In genomic region chr10:65194131-65194530, GRCh38 we compare ENCODE assay signal across 15 cellular contexts.
DNase-seq lines count a peak whose midpoint lies in the region; ATAC-seq, FAIRE-seq and TF ChIP-seq lines count a peak whose summit lies in the region.
"Had no signal": no experiment of that assay in that cellular context is flagged by ENCODE, and none has a peak within 500 bp of the region (broad histone marks: within the 10 kb centered on the region; RNA-seq: fewer than 3 reads in every experiment).

No MANE protein-coding gene starts in this region.

- H3K4me1 ChIP-seq in foreskin keratinocyte: no peaks in the 10 kb centered on the region

- intact Hi-C loops in left colon (cut with DNase I, micrococcal nuclease): no loop called here

- no peak for TF ChIP-seq CTCF in foreskin keratinocyte (conservative IDR thresholded peaks at IDR 0.05)

- DNase-seq in HTR-8/SVneo (ENCODE audit: insufficient read length, low spot score): peak; percentile 5
- DNase-seq in amygdala (lab: John Stamatoyannopoulos, UW): peak in 31 of 56 donors; percentile 0 to 56 (median 6)
- DNase-seq in foreskin keratinocyte: peak in 1 of 2 donors; percentile 36
- peak; percentile 73 for DNase-seq in superior temporal gyrus (ENCODE audit: extremely low spot score)
- DNase-seq in left colon: no peak
- no peak for DNase-seq in Kasumi-1 (lab: John Stamatoyannopoulos, UW)
- DNase-seq: activated CD4-positive, alpha-beta T cell treated with anti-CD3 and anti-CD28 coated beads, Interleukin-2, amount 10 ng/mL, durations not matched to agents 24 days and 14 days; activated T-cell treated with anti-CD3 and anti-CD28 coated beads, Interleukin-2, amount 50 U/mL, for 4 hours; aorta; CD8-positive, alpha-beta T cell; GDM1; H9; left ventricle myocardium superior; small intestine had no signal

- H3K27ac ChIP-seq in foreskin keratinocyte: no peak overlapping the region

- no peak for FAIRE-seq in HTR-8/SVneo (lab: Jason Lieb, UNC)
- FAIRE-seq: small intestine had no signal

- H3K27me3 ChIP-seq in foreskin keratinocyte: no peaks in the 10 kb centered on the region

- ATAC-seq in foreskin keratinocyte (peak; percentile 88), GM21576 (IDR thresholded peaks at IDR 0.05; ENCODE audit: unreplicated experiment) (no peak), left colon (no peak)
- ATAC-seq: activated T-cell treated with anti-CD3 and anti-CD28 coated beads, Interleukin-2, amount 50 U/mL, for 4 hours; CD8-positive, alpha-beta T cell; left ventricle myocardium superior had no signal

Comparison
In these comparisons a context has a peak if more than half of its experiments do, and no peak if none do; other contexts are left out.
1. DNase-seq: peak in HTR-8/SVneo (single experiment), amygdala (31 of 56) and superior temporal gyrus (single experiment); none in left colon (0 of 2) and Kasumi-1 (0 of 2).